ENCODE assay signal across 13 cellular contexts in the genomic region with DNA sequence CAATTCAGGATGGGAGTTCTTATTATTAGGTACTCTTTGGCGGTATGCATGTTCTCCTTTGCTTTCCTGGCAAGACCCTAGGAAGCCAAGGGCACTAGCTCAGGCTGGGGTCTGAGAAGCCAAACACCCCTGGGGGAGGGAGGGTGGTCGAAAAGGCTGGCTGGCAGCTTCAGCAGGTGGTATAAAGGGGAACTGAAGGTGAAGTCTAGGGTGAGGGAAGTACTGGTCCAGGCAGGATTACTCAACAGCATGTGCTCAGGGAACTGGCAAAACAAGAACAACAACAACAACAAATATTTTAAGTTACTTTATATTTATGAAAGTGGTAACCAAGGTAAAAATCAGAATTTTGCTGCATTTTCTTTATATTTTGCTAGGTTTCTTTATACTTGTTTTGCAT. TPM values are rescaled to one million over a fixed set of nuclear protein-coding genes. Genes with fewer than 3 reads are reported as not detected.
DNase-seq lines count a peak whose midpoint lies in the region; ATAC-seq and TF ChIP-seq lines count a peak whose summit lies in the region.
"Had no signal": no experiment of that assay in that cellular context is flagged by ENCODE, and none has a peak within 500 bp of the region (broad histone marks: within the 10 kb centered on the region; RNA-seq: fewer than 3 reads in every experiment).

No MANE protein-coding gene starts in this region.

- H3K4me1 ChIP-seq in CD8-positive, alpha-beta memory T cell (ENCODE audit: insufficient read depth, low read length) = peaks cover 19% of the 10 kb centered on the region
- H3K4me1 ChIP-seq in prostate gland (replicated peaks) = no peaks in the 10 kb centered on the region
- H3K4me1 ChIP-seq: neural progenitor cell had no signal

- H3K4me3 ChIP-seq in CD8-positive, alpha-beta memory T cell (ENCODE audit: low read length) = no peak overlapping the region
- H3K4me3 ChIP-seq in NB4 (ENCODE audit: low read depth, low read length) (no peak overlapping the region), epithelial cell of esophagus (ENCODE audit: low read length) (no peak overlapping the region), prostate gland (no peak overlapping the region)
- H3K4me3 ChIP-seq: colonic mucosa, neural progenitor cell had no signal

- H3K36me3 Mint-ChIP-seq in CD8-positive, alpha-beta memory T cell = peaks cover 3 to 53% (median 12%) of the 10 kb centered on the region in 3 donors
- H3K36me3 Mint-ChIP-seq in neural crest cell (ENCODE audit: low read depth) = peaks cover 7% of the 10 kb centered on the region

- H3K27me3 Mint-ChIP-seq in CD8-positive, alpha-beta memory T cell = no peaks in the 10 kb centered on the region
- no peaks in the 10 kb centered on the region for H3K27me3 Mint-ChIP-seq in neural crest cell (ENCODE audit: low read depth)

- H3K36me3 ChIP-seq in CD8-positive, alpha-beta memory T cell (ENCODE audit: insufficient read depth, low read length) = peaks cover 5% of the 10 kb centered on the region
- H3K36me3 ChIP-seq in prostate gland = no peaks in the 10 kb centered on the region
- H3K36me3 ChIP-seq: colonic mucosa, neural progenitor cell had no signal

- no peaks in the 10 kb centered on the region for H3K9me3 ChIP-seq in CD8-positive, alpha-beta memory T cell (ENCODE audit: low read length)
- no peaks in the 10 kb centered on the region for H3K9me3 ChIP-seq in prostate gland
- H3K9me3 ChIP-seq: colonic mucosa had no signal

- WGBS in prostate gland = 35% methylated on average over 2 of the region's 2 CpGs

- intact Hi-C loops in prostate gland (cut with DNase I) = no loop called here

- TF ChIP-seq CTCF in NB4 (IDR thresholded peaks at IDR 0.05; ENCODE audit: low read depth, low read length) = no peak
- no peak for TF ChIP-seq CTCF in epithelial cell of esophagus (IDR thresholded peaks at IDR 0.05; ENCODE audit: insufficient read depth, low read depth, low read length, missing control alignments)
- TF ChIP-seq CTCF in neural crest cell (conservative IDR thresholded peaks at IDR 0.05) = no peak
- no peak for TF ChIP-seq CTCF in prostate gland (IDR thresholded peaks at IDR 0.05)

- POLR2A ChIA-PET in CD8-positive, alpha-beta memory T cell (lab: Charles Lee) = interaction anchor here (0.5 kb wide), 1 partner anchor 98 kb away, joined by 3 read pairs; no protein-coding TSS in a partner anchor

- no peaks in the 10 kb centered on the region for H3K27me3 ChIP-seq in CD8-positive, alpha-beta memory T cell (ENCODE audit: insufficient read depth, low read length, poor library complexity, severe bottlenecking)
- no peaks in the 10 kb centered on the region for H3K27me3 ChIP-seq in prostate gland (replicated peaks; ENCODE audit: insufficient read depth)
- H3K27me3 ChIP-seq: colonic mucosa, neural progenitor cell had no signal

- H3K4me1 Mint-ChIP-seq in CD8-positive, alpha-beta memory T cell = peaks cover 36 to 53% (median 37%) of the 10 kb centered on the region in 3 donors
- H3K4me1 Mint-ChIP-seq in neural crest cell = no peaks in the 10 kb centered on the region
- H3K4me1 Mint-ChIP-seq: neural progenitor cell had no signal

- peak overlapping the region; percentile 13 to 89 (median 78) for H3K27ac Mint-ChIP-seq in CD8-positive, alpha-beta memory T cell
- H3K27ac Mint-ChIP-seq in neural crest cell (ENCODE audit: unreplicated experiment) = peak overlapping the region; percentile 27
- H3K27ac Mint-ChIP-seq: neural progenitor cell had no signal

- no peak for DNase-seq in CD8-positive, alpha-beta memory T cell
- DNase-seq in NB4 (ENCODE audit: low read depth) = peak; percentile 65
- peak; percentile 65 for DNase-seq in epithelial cell of esophagus (ENCODE audit: low read depth)
- DNase-seq in neural crest cell (ENCODE audit: low read depth, low spot score) = no peak
- DNase-seq in DMS53 (lab: John Stamatoyannopoulos, UW) = no peak
- DNase-seq in prostate gland (ENCODE audit: low spot score) = no peak
- DNase-seq in substantia nigra (lab: John Stamatoyannopoulos, UW) = no peak
- DNase-seq: activated CD4-positive, alpha-beta T cell treated with anti-CD3 and anti-CD28 coated beads for 1 hour; activated gamma-delta T cell; colonic mucosa; NCI-H146 had no signal

- H3K4me3 Mint-ChIP-seq in CD8-positive, alpha-beta memory T cell = no peak overlapping the region
- H3K4me3 Mint-ChIP-seq in neural crest cell = no peak overlapping the region
- H3K4me3 Mint-ChIP-seq: neural progenitor cell had no signal

- TF ChIP-seq POLR2A in NB4 (IDR thresholded peaks at IDR 0.05; ENCODE audit: extremely low read depth, insufficient read length) = no peak
- TF ChIP-seq POLR2A in prostate gland (IDR thresholded peaks at IDR 0.05) = no peak

- no peak overlapping the region for H3K27ac ChIP-seq in CD8-positive, alpha-beta memory T cell (ENCODE audit: low read depth, low read length)
- H3K27ac ChIP-seq in prostate gland = no peak overlapping the region
- no peak overlapping the region for H3K27ac ChIP-seq in substantia nigra (ENCODE audit: low read depth, low read length, poor library complexity, severe bottlenecking)
- H3K27ac ChIP-seq: colonic mucosa, neural progenitor cell had no signal

- no peak for ATAC-seq in HG03521 (IDR thresholded peaks at IDR 0.05; ENCODE audit: unreplicated experiment)

- H3K9me3 Mint-ChIP-seq in CD8-positive, alpha-beta memory T cell = no peaks in the 10 kb centered on the region
- no peaks in the 10 kb centered on the region for H3K9me3 Mint-ChIP-seq in neural crest cell
- H3K9me3 Mint-ChIP-seq: neural progenitor cell had no signal

- CTCF ChIA-PET in CD8-positive, alpha-beta memory T cell (lab: Charles Lee) = no interaction called here

RNA-seq across cellular contexts. Expression of gene PCBP1, which starts 40.7 kb away (rescaled TPM):
- total RNA-seq in CD8-positive, alpha-beta memory T cell = 100 to 1,000 TPM; 428 to 434 TPM
- 161 TPM for polyA plus RNA-seq in CD8-positive, alpha-beta memory T cell
- total RNA-seq in neural crest cell (365 and 382 TPM in 2 replicates), prostate gland (100 to 1,000 TPM; 166 to 219 TPM)

Comparison
In these comparisons a context has a peak if more than half of its experiments do, and no peak if none do; other contexts are left out.
1. DNase-seq: peak in NB4 (single experiment) and epithelial cell of esophagus (single experiment); none in CD8-positive, alpha-beta memory T cell (0 of 5), neural crest cell (single experiment), DMS53 (single experiment), prostate gland (single experiment) and substantia nigra (0 of 49).